1 cellular context compared by ENCODE assay signal in the genomic region with DNA sequence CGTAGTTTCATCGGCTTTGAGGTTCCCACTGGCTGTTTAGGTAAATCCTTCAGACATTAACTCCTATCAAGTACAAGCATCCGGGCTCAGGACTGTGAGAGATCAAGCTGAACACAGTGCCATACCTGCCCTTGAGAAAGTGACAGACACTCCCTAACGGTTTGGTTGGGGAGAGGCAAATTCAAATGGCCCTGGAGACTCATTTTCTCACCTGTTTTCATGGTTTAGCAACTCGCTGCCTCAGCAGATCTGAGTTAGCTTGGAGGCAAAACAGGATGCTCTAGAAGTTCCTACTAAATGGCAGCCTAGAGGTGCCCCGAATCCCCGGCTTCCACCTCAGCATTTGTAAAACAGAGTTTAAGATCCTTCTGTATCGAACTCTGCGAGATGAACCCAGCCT.
A peak's percentile ranks its signal among the peaks of the same experiment; 100 is the strongest.
TF ChIP-seq lines count a peak whose summit lies in the region.

No MANE protein-coding gene starts in this region.

TF ChIP-seq in A549, 52 proteins besides CTCF, POLR2A, EP300 and RAD21:
- TF ChIP-seq CHD2 (IDR thresholded peaks at IDR 0.05; ENCODE audit: low read length, partially characterized antibody) (no peak), MAFK (IDR thresholded peaks at IDR 0.05; ENCODE audit: partially characterized antibody) (peak; percentile 59), BHLHE40 (IDR thresholded peaks at IDR 0.05; ENCODE audit: low read depth, low read length) (no peak)
